Comparison of ENCODE assay signal across 17 cellular contexts in genomic region chr11:15745266-15745665, GRCh38.
DNase-seq lines count a peak whose midpoint lies in the region; ATAC-seq and TF ChIP-seq lines count a peak whose summit lies in the region.
"Had no signal": no experiment of that assay in that cellular context is flagged by ENCODE, and none has a peak within 500 bp of the region (broad histone marks: within the 10 kb centered on the region; RNA-seq: fewer than 3 reads in every experiment).

No MANE protein-coding gene starts in this region.

- H3F3A ChIP-seq in PC-3 (ENCODE audit: low read length, unreplicated experiment): no peaks in the 10 kb centered on the region

- H3K9me3 ChIP-seq in PC-3 (ENCODE audit: low read length): no peaks in the 10 kb centered on the region
- H3K9me3 ChIP-seq in mesenchymal stem cell (ENCODE audit: control insufficient read depth, low read length): no peaks in the 10 kb centered on the region
- H3K9me3 ChIP-seq in MG63: no peaks in the 10 kb centered on the region

- H4K8ac ChIP-seq in mesenchymal stem cell (ENCODE audit: low read length): peak overlapping the region; percentile 55

- WGBS in mesenchymal stem cell: 35% methylated on average over 2 of the region's 2 CpGs

- no peak overlapping the region for H3K23ac ChIP-seq in mesenchymal stem cell (ENCODE audit: low read length in 2 of 2)

- H3K36me3 ChIP-seq in PC-3 (ENCODE audit: low read depth, low read length) (no peaks in the 10 kb centered on the region), mesenchymal stem cell (ENCODE audit: control insufficient read depth in 1 of 2, insufficient read depth in 2 of 2, low read depth in 1 of 2, low read length in 2 of 2) (no peaks in the 10 kb centered on the region), MG63 (no peaks in the 10 kb centered on the region)

- H2AK5ac ChIP-seq in mesenchymal stem cell (ENCODE audit: low read length, severe bottlenecking): no peak overlapping the region

- no peak overlapping the region for H2BK120ac ChIP-seq in mesenchymal stem cell (ENCODE audit: low read depth, low read length)

- no peak overlapping the region for H3K4me2 ChIP-seq in PC-3 (ENCODE audit: low read length)
- no peak overlapping the region for H3K4me2 ChIP-seq in mesenchymal stem cell (ENCODE audit: low read length, poor library complexity, severe bottlenecking)

- H3K27ac ChIP-seq in PC-3 (ENCODE audit: low read length): no peak overlapping the region
- H3K27ac ChIP-seq in mesenchymal stem cell (ENCODE audit: low read length, poor library complexity, severe bottlenecking): no peak overlapping the region
- H3K27ac ChIP-seq: SK-N-MC had no signal

- POLR2A ChIA-PET in PC-3 (lab: Charles Lee; ENCODE audit: unreplicated experiment): no interaction called here

- H2AFZ ChIP-seq in PC-3 (ENCODE audit: low read length): no peak overlapping the region
- no peak overlapping the region for H2AFZ ChIP-seq in mesenchymal stem cell (ENCODE audit: low read depth, low read length)

- CTCF ChIA-PET in PC-3 (lab: Charles Lee): no interaction called here

- no peak for ATAC-seq in PC-3
- ATAC-seq in GM18505 (IDR thresholded peaks at IDR 0.05; ENCODE audit: unreplicated experiment): no peak
- no peak for ATAC-seq in HG03565 (IDR thresholded peaks at IDR 0.05; ENCODE audit: unreplicated experiment)
- ATAC-seq: Right ventricle myocardium inferior had no signal

- BruUV-seq in PC-3 (replicated peaks; lab: Mats Ljungman, UMichigan): no TSS peak

- no peak overlapping the region for H4K91ac ChIP-seq in mesenchymal stem cell (ENCODE audit: low read length)

- H3K9ac ChIP-seq in PC-3 (ENCODE audit: low read length): no peak overlapping the region
- no peak overlapping the region for H3K9ac ChIP-seq in mesenchymal stem cell (ENCODE audit: low read length)

- no peak overlapping the region for H3K4me3 ChIP-seq in PC-3 (ENCODE audit: low read length)
- no peak overlapping the region for H3K4me3 ChIP-seq in choroid plexus epithelial cell (ENCODE audit: low read depth, low read length)
- no peak overlapping the region for H3K4me3 ChIP-seq in mesenchymal stem cell (ENCODE audit: insufficient read depth in 1 of 2, low read depth in 1 of 2, low read length in 2 of 2)
- no peak overlapping the region for H3K4me3 ChIP-seq in MG63
- H3K4me3 ChIP-seq: SK-N-MC had no signal

- intact Hi-C loops in PC-3 (cut with micrococcal nuclease): no loop called here

- H2BK5ac ChIP-seq in mesenchymal stem cell (ENCODE audit: low read depth, low read length, poor library complexity, severe bottlenecking): no peak overlapping the region

- no peaks in the 10 kb centered on the region for H3K79me2 ChIP-seq in PC-3 (ENCODE audit: low read length)

- H4K20me1 ChIP-seq in PC-3 (ENCODE audit: low read length): no peaks in the 10 kb centered on the region

- H3K27me3 ChIP-seq in PC-3 (ENCODE audit: low read length): no peaks in the 10 kb centered on the region
- H3K27me3 ChIP-seq in mesenchymal stem cell (ENCODE audit: control insufficient read depth in 1 of 2, insufficient read depth in 1 of 2, low read length in 2 of 2): no peaks in the 10 kb centered on the region
- no peaks in the 10 kb centered on the region for H3K27me3 ChIP-seq in MG63

- H3K79me1 ChIP-seq in mesenchymal stem cell (replicated peaks; ENCODE audit: low read length, poor library complexity, severe bottlenecking): no peaks in the 10 kb centered on the region

- H3K14ac ChIP-seq in mesenchymal stem cell (ENCODE audit: low read length in 2 of 2): no peak overlapping the region

- H2BK15ac ChIP-seq in mesenchymal stem cell (ENCODE audit: low read depth, poor library complexity, severe bottlenecking): no peak overlapping the region

- peak overlapping the region; percentile 67 to 76 for H2BK12ac ChIP-seq in mesenchymal stem cell (ENCODE audit: low read length in 2 of 2)

- peak overlapping the region in 1 of 2 experiments; percentile 82 for H3K4ac ChIP-seq in mesenchymal stem cell (ENCODE audit: low read depth in 1 of 2, low read length in 2 of 2)

- peak overlapping the region in 1 of 2 experiments; percentile 73 for H3K18ac ChIP-seq in mesenchymal stem cell (ENCODE audit: low read depth in 1 of 2, low read length in 2 of 2)

- TF ChIP-seq POLR2A in GM18505 (IDR thresholded peaks at IDR 0.05; ENCODE audit: borderline replicate concordance, extremely low read depth, insufficient read depth, insufficient read length): no peak

- H3K4me1 ChIP-seq in PC-3 (ENCODE audit: insufficient read depth, low read length) (no peaks in the 10 kb centered on the region), mesenchymal stem cell (ENCODE audit: control insufficient read depth, insufficient read depth, low read depth, low read length) (no peaks in the 10 kb centered on the region)

- no peaks in the 10 kb centered on the region for H3K9me2 ChIP-seq in PC-3 (replicated peaks; ENCODE audit: low read length)

- TF ChIP-seq CTCF in PC-3 (conservative IDR thresholded peaks at IDR 0.05; ENCODE audit: low read depth, low read length) (no peak), choroid plexus epithelial cell (conservative IDR thresholded peaks at IDR 0.05; ENCODE audit: low read depth, low read length) (no peak)

- DNase-seq in DMS53 (lab: John Stamatoyannopoulos, UW) (peak; percentile 62), PC-3 (peak; percentile 8), choroid plexus epithelial cell (ENCODE audit: low read depth) (peak; percentile 9), mesenchymal stem cell (peak; percentile 47), HUDEP-2 (lab: John Stamatoyannopoulos, UW; ENCODE audit: unreplicated experiment in 76 of 76) (no peak), MG63 (no peak)
- DNase-seq: C1 segment of cervical spinal cord, DMS153, GF-D8, GOT3, Kasumi-1, NCI-H1417 treated with DMSO at 0.1 percent for 48 hours, NCI-H2029 treated with DMSO at 0.1 percent for 48 hours had no signal

Comparison
In these comparisons a context has a peak if more than half of its experiments do, and no peak if none do; other contexts are left out.
1. DNase-seq: peak in DMS53 (single experiment), PC-3 (single experiment), choroid plexus epithelial cell (single experiment) and mesenchymal stem cell (single experiment); none in HUDEP-2 (0 of 76) and MG63 (single experiment).